In the genomic region with DNA sequence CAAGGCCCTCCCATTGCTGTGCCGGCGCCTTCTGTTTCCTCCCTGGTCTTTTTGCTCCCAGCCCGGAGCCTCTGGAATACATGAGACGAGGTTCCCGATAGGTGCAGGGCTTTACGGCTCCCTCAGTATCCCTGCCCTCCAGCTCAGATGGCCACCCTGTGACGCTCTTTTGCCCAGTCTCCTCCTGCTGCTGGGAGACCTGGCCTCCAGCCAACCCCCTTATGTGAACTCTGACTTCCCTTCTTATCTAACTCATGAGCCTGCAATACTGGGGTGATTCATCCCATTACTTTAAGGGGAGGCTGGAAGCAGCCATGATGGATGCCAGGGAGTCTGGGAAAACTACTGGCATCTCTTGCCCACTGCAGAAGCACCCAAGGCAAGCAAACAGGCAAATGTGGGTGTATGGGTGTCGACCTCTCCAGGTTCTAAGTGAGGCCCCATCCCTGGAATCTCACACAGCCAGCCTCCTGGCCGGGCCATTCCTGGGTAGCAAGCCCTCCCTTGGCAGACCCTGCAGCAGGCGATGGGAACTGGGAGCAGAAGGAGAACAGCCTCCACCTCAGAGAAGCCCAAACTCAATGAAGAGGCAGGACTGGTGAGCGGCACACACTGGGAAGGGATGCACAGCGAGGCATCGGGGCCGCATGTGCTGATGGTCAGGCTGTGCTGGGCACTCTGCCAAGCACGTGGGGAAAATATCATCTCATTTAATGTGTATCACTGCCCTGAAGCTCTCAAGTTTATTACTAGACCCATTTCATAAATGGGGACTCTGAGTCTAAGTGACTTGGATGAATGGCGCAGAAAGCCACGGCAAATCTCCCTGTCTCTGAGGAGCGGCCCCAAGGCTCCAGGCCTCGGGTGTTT, we compare ENCODE assay signal across 8 cellular contexts.
DNase-seq lines count a peak whose midpoint lies in the region; ATAC-seq and TF ChIP-seq lines count a peak whose summit lies in the region.

No MANE protein-coding gene starts in this region.

- H3K27me3 ChIP-seq in MG63, result no peaks in the 10 kb centered on the region
- no peaks in the 10 kb centered on the region for H3K27me3 ChIP-seq in muscle layer of duodenum (ENCODE audit: low read depth, low read length)

- DNase-seq in Ammon's horn (ENCODE audit: low spot score) (peak; percentile 82), MG63 (peak; percentile 27), dermis blood vessel endothelial cell (peak; percentile 95), HEK293T (ENCODE audit: extremely low spot score) (no peak), DMS79 (lab: John Stamatoyannopoulos, UW) (no peak)

- no peaks in the 10 kb centered on the region for H3K9me3 ChIP-seq in MG63
- H3K9me3 ChIP-seq in muscle layer of duodenum (ENCODE audit: control insufficient read depth in 1 of 2, low read length in 2 of 2), result no peaks in the 10 kb centered on the region

- peak overlapping the region; percentile 74 for H3K27ac ChIP-seq in muscle layer of duodenum (ENCODE audit: low read length)

- H3K4me3 ChIP-seq in MG63 (no peak overlapping the region), muscle layer of duodenum (ENCODE audit: low read depth in 1 of 2, low read length in 2 of 2) (peak overlapping the region in 1 of 2 donors; percentile 22)

- CTCF ChIA-PET in HEK293T (lab: Yijun Ruan, JAX), result interaction anchor here (0.7 kb wide), 1 partner anchor 10 kb away, joined by 3 read pairs; no protein-coding TSS in a partner anchor

- no peaks in the 10 kb centered on the region for H3K36me3 ChIP-seq in MG63
- H3K36me3 ChIP-seq in muscle layer of duodenum (ENCODE audit: control insufficient read depth in 1 of 2, insufficient read depth in 2 of 2, low read length in 2 of 2), result peaks cover 0 to 4% of the 10 kb centered on the region in 2 donors

- POLR2A ChIA-PET in HEK293T (lab: Yijun Ruan, JAX), result no interaction called here

- H3K4me1 ChIP-seq in muscle layer of duodenum (ENCODE audit: control insufficient read depth in 1 of 2, insufficient read depth in 2 of 2, low read length in 2 of 2), result peaks cover 56 to 80% of the 10 kb centered on the region in 2 donors

- no peak for ATAC-seq in HG02610 (IDR thresholded peaks at IDR 0.05; ENCODE audit: unreplicated experiment)
- no peak for ATAC-seq in GM19455 (IDR thresholded peaks at IDR 0.05; ENCODE audit: unreplicated experiment)

TF ChIP-seq in HEK293T, 16 proteins besides CTCF, POLR2A, EP300 and RAD21:
- TF ChIP-seq SUZ12 (IDR thresholded peaks at IDR 0.05), result no peak
- TF ChIP-seq CTBP1 (IDR thresholded peaks at IDR 0.05; ENCODE audit: borderline replicate concordance), result no peak
- TF ChIP-seq FOXA1 (IDR thresholded peaks at IDR 0.05), result no peak
- TF ChIP-seq, protein P1, sequence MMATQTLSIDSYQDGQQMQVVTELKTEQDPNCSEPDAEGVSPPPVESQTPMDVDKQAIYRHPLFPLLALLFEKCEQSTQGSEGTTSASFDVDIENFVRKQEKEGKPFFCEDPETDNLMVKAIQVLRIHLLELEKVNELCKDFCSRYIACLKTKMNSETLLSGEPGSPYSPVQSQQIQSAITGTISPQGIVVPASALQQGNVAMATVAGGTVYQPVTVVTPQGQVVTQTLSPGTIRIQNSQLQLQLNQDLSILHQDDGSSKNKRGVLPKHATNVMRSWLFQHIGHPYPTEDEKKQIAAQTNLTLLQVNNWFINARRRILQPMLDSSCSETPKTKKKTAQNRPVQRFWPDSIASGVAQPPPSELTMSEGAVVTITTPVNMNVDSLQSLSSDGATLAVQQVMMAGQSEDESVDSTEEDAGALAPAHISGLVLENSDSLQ (IDR thresholded peaks at IDR 0.05), result no peak
- TF ChIP-seq BHLHE40 (IDR thresholded peaks at IDR 0.05; ENCODE audit: borderline replicate concordance), result no peak
- TF ChIP-seq L3MBTL2 (conservative IDR thresholded peaks at IDR 0.05), result no peak
- no peak for TF ChIP-seq ELF4 (IDR thresholded peaks at IDR 0.05)
- TF ChIP-seq FOXK2 (IDR thresholded peaks at IDR 0.05), result no peak
- no peak for TF ChIP-seq TARDBP (IDR thresholded peaks at IDR 0.05)

Comparison
In these comparisons a context has a peak if more than half of its experiments do, and no peak if none do; other contexts are left out.
1. DNase-seq: peak in Ammon's horn (single experiment), MG63 (single experiment) and dermis blood vessel endothelial cell (single experiment); none in HEK293T (single experiment) and DMS79 (single experiment).